Comparison of ENCODE assay signal across 8 cellular contexts in genomic region chr3:47802734-47803477, GRCh38. TPM values are rescaled to one million over a fixed set of nuclear protein-coding genes. Genes with fewer than 3 reads are reported as not detected.
DNase-seq lines count a peak whose midpoint lies in the region; ATAC-seq and TF ChIP-seq lines count a peak whose summit lies in the region.

TSS of gene DHX30 (plus strand) at chr3:47803138. CDS start at chr3:47810684, 7,546 bp downstream.

- H4K20me1 ChIP-seq in BLaER1 = no peaks in the 10 kb centered on the region

- peak within 1 kb of the TSS; percentile 95 for H3K27ac ChIP-seq in BLaER1
- H3K27ac ChIP-seq in ectodermal cell (ENCODE audit: insufficient read depth, low read depth, low read length, poor library complexity, severe bottlenecking) = peak within 1 kb of the TSS; percentile 98
- peak within 1 kb of the TSS; percentile 98 to 99 for H3K27ac ChIP-seq in lung (ENCODE audit: low read depth in 1 of 2, low read length in 1 of 2)

- TF ChIP-seq POLR2A in GM19099 (IDR thresholded peaks at IDR 0.05; ENCODE audit: extremely low read depth, insufficient read length, low read depth) = peak; percentile 79

- TF ChIP-seq CTCF in lung (IDR thresholded peaks at IDR 0.05; ENCODE audit: control extremely low read depth, extremely low read depth) = no peak

- H3K4me3 ChIP-seq in BLaER1 (peak within 1 kb of the TSS; percentile 81), ectodermal cell (ENCODE audit: insufficient read depth, low read depth, low read length) (peak within 1 kb of the TSS; percentile 81), lung (peak within 1 kb of the TSS; percentile 79)

- ATAC-seq in HG03354 (IDR thresholded peaks at IDR 0.05; ENCODE audit: poor library complexity, severe bottlenecking, unreplicated experiment) = peak; percentile 91
- peak; percentile 92 for ATAC-seq in lung (ENCODE audit: insufficient read depth, low FRiP score)

- H3K4me2 ChIP-seq in BLaER1 = peak within 1 kb of the TSS; percentile 93

- H3K27me3 ChIP-seq in BLaER1 (no peaks in the 10 kb centered on the region), ectodermal cell (ENCODE audit: control insufficient read depth, insufficient read depth, low read length, poor library complexity, severe bottlenecking) (no peaks in the 10 kb centered on the region), lung (ENCODE audit: control insufficient read depth, insufficient read depth) (no peaks in the 10 kb centered on the region)

- peak within 1 kb of the TSS; percentile 96 for H3K9ac ChIP-seq in BLaER1

- peaks cover 35% of the 10 kb centered on the region for H3K4me1 ChIP-seq in BLaER1
- H3K4me1 ChIP-seq in ectodermal cell (ENCODE audit: control insufficient read depth, insufficient read depth, low read length) = peaks cover 10% of the 10 kb centered on the region
- peaks cover 0 to 12% of the 10 kb centered on the region in 2 donors for H3K4me1 ChIP-seq in lung (ENCODE audit: control insufficient read depth in 2 of 2, insufficient read depth in 2 of 2, low read length in 2 of 2)

- peaks cover 31% of the 10 kb centered on the region for H3K36me3 ChIP-seq in BLaER1
- H3K36me3 ChIP-seq in ectodermal cell (ENCODE audit: control insufficient read depth, insufficient read depth, low read length) = peaks cover 5% of the 10 kb centered on the region
- H3K36me3 ChIP-seq in lung (ENCODE audit: control insufficient read depth in 2 of 2, insufficient read depth in 2 of 2, low read length in 2 of 2) = peaks cover 0 to 3% of the 10 kb centered on the region in 2 donors

- no peaks in the 10 kb centered on the region for H3K9me3 ChIP-seq in BLaER1
- no peaks in the 10 kb centered on the region for H3K9me3 ChIP-seq in ectodermal cell (ENCODE audit: control insufficient read depth, low read length)
- no peaks in the 10 kb centered on the region for H3K9me3 ChIP-seq in lung (ENCODE audit: control insufficient read depth in 2 of 2, insufficient read depth in 1 of 2, low read length in 1 of 2)

- DNase-seq in NCI-H774 (lab: John Stamatoyannopoulos, UW) = peak; percentile 49
- peak; percentile 38 to 76 for DNase-seq in activated CD8-positive, alpha-beta memory T cell treated with anti-CD3 and anti-CD28 coated beads for 1 hour (ENCODE audit: extremely low read depth in 1 of 2, low read depth in 1 of 2)
- DNase-seq in lung (ENCODE audit: low spot score) = peak; percentile 86
- DNase-seq in stimulated activated CD4-positive, alpha-beta T cell treated with anti-CD3 and anti-CD28 coated beads, TNF-alpha, amount 100 ng/mL, for 24 hours (ENCODE audit: low read depth in 3 of 3) = peak; percentile 72 to 84 (median 73)

- WGBS in ectodermal cell, 2 experiments = 0% methylated on average over 90 of the region's 90 CpGs
- 0 to 1% methylated on average over 52 to 90 of the region's 90 CpGs for WGBS in lung, 2 donors

RNA-seq across cellular contexts. Expression of gene DHX30, which starts in this region (rescaled TPM):
- 108 TPM for polyA plus RNA-seq in ectodermal cell (2013, experiment 1 of 4)
- polyA plus RNA-seq in ectodermal cell (2013, experiment 2 of 4) = 110 TPM
- 85.6 TPM for polyA plus RNA-seq in ectodermal cell (2013, experiment 3 of 4)
- 93.3 TPM for polyA plus RNA-seq in ectodermal cell (2013, experiment 4 of 4)
- 10 to 100 TPM; 62.8 to 65.9 TPM for total RNA-seq in lung
- 10 to 100 TPM; 42.2 to 44.8 TPM for polyA plus RNA-seq in lung

Comparison
In these comparisons a context has a peak if more than half of its experiments do, and no peak if none do; other contexts are left out.
1. Peak in every context shown above with its lines: DNase-seq, ATAC-seq, H3K4me3 ChIP-seq and H3K27ac ChIP-seq.